Comparison of ENCODE assay signal across 14 cellular contexts in the genomic region with DNA sequence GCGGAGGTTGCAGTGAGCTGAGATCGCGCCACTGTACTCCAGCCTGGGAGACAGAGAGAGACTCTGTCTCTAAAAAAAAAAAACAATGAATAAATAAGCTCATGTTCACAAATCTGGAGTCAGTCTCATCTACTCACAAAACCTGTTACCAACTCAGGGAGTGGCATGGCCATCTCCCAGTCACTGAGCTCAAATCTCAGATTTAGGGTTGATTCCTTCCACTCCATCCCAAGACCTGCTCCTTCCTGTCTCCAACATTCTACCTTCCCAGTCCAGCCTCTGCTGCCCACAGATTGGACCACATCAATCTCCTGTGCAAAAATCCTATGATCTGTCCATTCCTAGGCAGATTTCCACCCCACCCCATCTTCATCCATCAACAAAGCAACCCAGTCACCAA. TPM values are rescaled to one million over a fixed set of nuclear protein-coding genes. Genes with fewer than 3 reads are reported as not detected.
DNase-seq lines count a peak whose midpoint lies in the region; ATAC-seq and TF ChIP-seq lines count a peak whose summit lies in the region.
"Had no signal": no experiment of that assay in that cellular context is flagged by ENCODE, and none has a peak within 500 bp of the region (broad histone marks: within the 10 kb centered on the region; RNA-seq: fewer than 3 reads in every experiment).

No MANE protein-coding gene starts in this region.

- no peak for TF ChIP-seq POLR2A in NB4 (IDR thresholded peaks at IDR 0.05; ENCODE audit: extremely low read depth, insufficient read length)

- DNase-seq in CD8-positive, alpha-beta T cell: no peak
- DNase-seq in NB4 (ENCODE audit: low read depth) (no peak), fibroblast of lung (ENCODE audit: low read depth in 2 of 2) (no peak), retinal pigment epithelial cell (ENCODE audit: low read depth) (no peak), T1000 (lab: John Stamatoyannopoulos, UW) (no peak), Ammon's horn (ENCODE audit: low spot score) (no peak)
- no peak for DNase-seq in activated CD4-positive, alpha-beta T cell treated with anti-CD3 and anti-CD28 coated beads for 4 hours
- DNase-seq: activated CD4-positive, alpha-beta T cell treated with anti-CD3 and anti-CD28 coated beads, Interleukin-2, amount 50 U/mL, for 1 hour; activated naive CD4-positive, alpha-beta T cell; DMS79; effector CD4-positive, alpha-beta T cell; NCI-H226 had no signal

- no peak overlapping the region for H3K4me3 Mint-ChIP-seq in CD8-positive, alpha-beta T cell

- peak overlapping the region; percentile 93 for H3K4me2 ChIP-seq in fibroblast of lung (ENCODE audit: extremely low read depth, insufficient read depth, low read length)

- no peaks in the 10 kb centered on the region for H3K9me3 ChIP-seq in CD8-positive, alpha-beta T cell (ENCODE audit: low read length)
- no peaks in the 10 kb centered on the region for H3K9me3 ChIP-seq in fibroblast of lung (ENCODE audit: control insufficient read depth, insufficient read depth, low read depth, low read length)
- H3K9me3 ChIP-seq: SJSA1 had no signal

- no peak overlapping the region for H2AFZ ChIP-seq in fibroblast of lung (ENCODE audit: low read length)

- peaks cover 13% of the 10 kb centered on the region for H3K36me3 ChIP-seq in CD8-positive, alpha-beta T cell (ENCODE audit: insufficient read depth, low read length)
- peaks cover 3% of the 10 kb centered on the region for H3K36me3 ChIP-seq in fibroblast of lung (ENCODE audit: control insufficient read depth, insufficient read depth, low read length)

- CTCF ChIA-PET in CD8-positive, alpha-beta T cell (lab: Charles Lee): interaction anchor here (1.1 to 4.4 kb wide), 6 partner anchors 8 to 162 kb away, joined by 3 to 19 read pairs (median 5); no protein-coding TSS in a partner anchor

- intact Hi-C loops in CD8-positive, alpha-beta T cell (cut with DNase I, micrococcal nuclease): loop anchor here (1.0 to 10.0 kb wide), 9 partner anchors 8 to 1570 kb away; a partner anchor contains a TSS

- no peaks in the 10 kb centered on the region for H3K27me3 ChIP-seq in CD8-positive, alpha-beta T cell (ENCODE audit: insufficient read depth, low read length)
- H3K27me3 ChIP-seq in fibroblast of lung (ENCODE audit: control insufficient read depth, insufficient read depth, low read length): no peaks in the 10 kb centered on the region
- H3K27me3 ChIP-seq: SJSA1 had no signal

- H3K9me3 Mint-ChIP-seq in CD8-positive, alpha-beta T cell: no peaks in the 10 kb centered on the region

- peaks cover 33% of the 10 kb centered on the region for H3K79me2 ChIP-seq in fibroblast of lung (ENCODE audit: control insufficient read depth, insufficient read depth, low read length)

- no peak for ATAC-seq in CD8-positive, alpha-beta T cell
- ATAC-seq in HG03135 (IDR thresholded peaks at IDR 0.05; ENCODE audit: unreplicated experiment): no peak

- no peak overlapping the region for H3K27ac Mint-ChIP-seq in CD8-positive, alpha-beta T cell

- H3K9ac ChIP-seq in fibroblast of lung (ENCODE audit: insufficient read depth, low read length): no peak overlapping the region

- H3K27ac ChIP-seq in CD8-positive, alpha-beta T cell (ENCODE audit: low read depth, low read length): peak overlapping the region; percentile 91
- H3K27ac ChIP-seq in fibroblast of lung (ENCODE audit: insufficient read depth, low read length): peak overlapping the region; percentile 94
- H3K27ac ChIP-seq: SJSA1 had no signal

- no peak for TF ChIP-seq CTCF in CD8-positive, alpha-beta T cell (IDR thresholded peaks at IDR 0.05)
- no peak for TF ChIP-seq CTCF in NB4 (IDR thresholded peaks at IDR 0.05; ENCODE audit: low read depth, low read length)
- no peak for TF ChIP-seq CTCF in fibroblast of lung (conservative IDR thresholded peaks at IDR 0.05 in 1 of 2, IDR thresholded peaks at IDR 0.05 in 1 of 2; ENCODE audit: low read depth in 1 of 2, low read length in 2 of 2)
- no peak for TF ChIP-seq CTCF in retinal pigment epithelial cell (conservative IDR thresholded peaks at IDR 0.05; ENCODE audit: low read depth, low read length)

- H3K27me3 Mint-ChIP-seq in CD8-positive, alpha-beta T cell (ENCODE audit: low read depth): no peaks in the 10 kb centered on the region

- peak overlapping the region; percentile 61 for H3K4me3 ChIP-seq in CD8-positive, alpha-beta T cell (ENCODE audit: low read depth, low read length)
- peak overlapping the region; percentile 97 for H3K4me3 ChIP-seq in NB4 (ENCODE audit: low read depth, low read length)
- H3K4me3 ChIP-seq in fibroblast of lung (replicated peaks in 1 of 4; ENCODE audit: control extremely low read depth in 1 of 4, insufficient read depth in 1 of 4, low read depth in 3 of 4, low read length in 4 of 4): peak overlapping the region in 3 of 4 experiments; percentile 80 to 97 (median 95)
- peak overlapping the region; percentile 77 for H3K4me3 ChIP-seq in retinal pigment epithelial cell (ENCODE audit: low read length)

- peaks cover 37% of the 10 kb centered on the region for H3K36me3 Mint-ChIP-seq in CD8-positive, alpha-beta T cell

- H3K4me1 ChIP-seq in CD8-positive, alpha-beta T cell (ENCODE audit: insufficient read depth, low read length): peaks cover 61% of the 10 kb centered on the region
- H3K4me1 ChIP-seq in fibroblast of lung (ENCODE audit: control insufficient read depth, extremely low read depth, insufficient read depth, low read length): peaks cover 7% of the 10 kb centered on the region

- no peaks in the 10 kb centered on the region for H4K20me1 ChIP-seq in fibroblast of lung (ENCODE audit: control insufficient read depth, extremely low read depth, insufficient read depth, low read length)

- peaks cover 45% of the 10 kb centered on the region for H3K4me1 Mint-ChIP-seq in CD8-positive, alpha-beta T cell (ENCODE audit: low read depth)

- POLR2A ChIA-PET in CD8-positive, alpha-beta T cell (lab: Charles Lee): interaction anchor here (1.0 to 4.1 kb wide), 9 partner anchors 8 to 138 kb away, joined by 3 to 28 read pairs (median 5); no protein-coding TSS in a partner anchor

RNA-seq across cellular contexts. Expression of a gene that starts 1.6 kb away (rescaled TPM):
- 10 to 100 TPM; 66.7 to 69.9 TPM for total RNA-seq in CD8-positive, alpha-beta T cell
- total RNA-seq in fibroblast of lung: 101 and 128 TPM in 2 replicates
- polyA plus RNA-seq in fibroblast of lung: 98.2 and 171 TPM in 2 replicates
- polyA plus RNA-seq in fibroblast of lung (2012): 80.8 and 140 TPM in 2 replicates
- polyA minus RNA-seq in fibroblast of lung (ENCODE audit: low replicate concordance): 90.7 and 129 TPM in 2 replicates
